8 cellular contexts compared by ENCODE assay signal in the genomic region with DNA sequence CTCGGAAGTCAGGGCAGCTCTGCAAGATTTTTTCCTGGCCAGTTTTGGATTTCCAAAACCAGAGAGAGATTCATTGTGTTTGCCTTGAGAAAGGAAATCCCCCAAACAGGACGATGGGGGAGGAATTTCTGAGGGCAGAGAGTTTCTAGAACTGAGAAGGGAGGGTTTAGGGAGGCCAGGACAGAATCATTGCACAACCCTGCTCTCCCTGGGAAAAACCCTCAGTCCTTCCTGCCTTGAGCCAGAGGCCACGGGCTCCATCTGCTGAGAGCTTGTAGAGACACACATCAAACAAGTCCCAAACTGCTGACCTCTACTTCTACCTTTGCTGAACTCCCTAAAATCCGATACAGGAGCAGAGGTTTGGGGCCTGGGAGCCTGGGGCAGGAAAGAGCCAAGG.
DNase-seq lines count a peak whose midpoint lies in the region; ATAC-seq and TF ChIP-seq lines count a peak whose summit lies in the region.

No MANE protein-coding gene starts in this region.

- peak; percentile 59 for TF ChIP-seq CTCF in GM06990 (IDR thresholded peaks at IDR 0.05; ENCODE audit: insufficient read depth, low read length, poor library complexity, severe bottlenecking)
- peak; percentile 46 for TF ChIP-seq CTCF in WERI-Rb-1 (IDR thresholded peaks at IDR 0.05; ENCODE audit: low read depth, low read length)
- TF ChIP-seq CTCF in retinal pigment epithelial cell (conservative IDR thresholded peaks at IDR 0.05; ENCODE audit: low read depth, low read length) = peak; percentile 73

- intact Hi-C loops in cardiac septum (cut with DNase I) = loop anchor here (1.0 to 5.0 kb wide), 3 partner anchors 37 to 356 kb away; no protein-coding TSS in a partner anchor

- DNase-seq in GM06990 (ENCODE audit: extremely low read depth, insufficient read length) (peak; percentile 11), WERI-Rb-1 (no peak), cardiac septum (ENCODE audit: low spot score) (peak; percentile 84), retinal pigment epithelial cell (ENCODE audit: low read depth) (peak; percentile 34), NCI-H446 treated with DMSO at 0.1 percent for 48 hours (lab: John Stamatoyannopoulos, UW) (no peak)
- no peak for DNase-seq in stimulated activated CD4-positive, alpha-beta T cell treated with anti-CD3 and anti-CD28 coated beads, Interleukin-2, amount 100 ng/mL, for 48 hours

- ATAC-seq in HG02870 (IDR thresholded peaks at IDR 0.05; ENCODE audit: unreplicated experiment) = peak; percentile 73
- ATAC-seq in GM18517 (IDR thresholded peaks at IDR 0.05; ENCODE audit: unreplicated experiment) = no peak

- H3K36me3 ChIP-seq in GM06990 (ENCODE audit: control insufficient read depth, insufficient read depth, low read length) (no peaks in the 10 kb centered on the region), WERI-Rb-1 (no peaks in the 10 kb centered on the region)

- H3K4me3 ChIP-seq in GM06990 (replicated peaks; ENCODE audit: low read depth, low read length) (no peak overlapping the region), WERI-Rb-1 (ENCODE audit: low read depth, low read length) (no peak overlapping the region), retinal pigment epithelial cell (ENCODE audit: low read length) (no peak overlapping the region)

- no peak overlapping the region for H3K27ac ChIP-seq in WERI-Rb-1

- no peaks in the 10 kb centered on the region for H3K9me3 ChIP-seq in WERI-Rb-1 (ENCODE audit: severe bottlenecking)

- no peaks in the 10 kb centered on the region for H3K27me3 ChIP-seq in GM06990 (replicated peaks; ENCODE audit: control insufficient read depth, insufficient read depth, low read length)
- no peaks in the 10 kb centered on the region for H3K27me3 ChIP-seq in WERI-Rb-1 (ENCODE audit: insufficient read depth, low read depth, severe bottlenecking)

Comparison
In these comparisons a context has a peak if more than half of its experiments do, and no peak if none do; other contexts are left out.
1. DNase-seq: peak in GM06990 (single experiment), cardiac septum (single experiment) and retinal pigment epithelial cell (single experiment); none in WERI-Rb-1 (single experiment), NCI-H446 treated with DMSO at 0.1 percent for 48 hours (single experiment) and stimulated activated CD4-positive, alpha-beta T cell treated with anti-CD3 and anti-CD28 coated beads, Interleukin-2, amount 100 ng/mL, for 48 hours (0 of 2).
2. Peak in every context shown above with its lines, with median percentiles within 50 percentile points of each other: CTCF ChIP-seq.